Comparison of ENCODE assay signal across 1 cellular context in genomic region chr2:180463608-180464007, GRCh38.
TF ChIP-seq lines count a peak whose summit lies in the region.

No MANE protein-coding gene starts in this region.

TF ChIP-seq in H1, 55 proteins besides CTCF, POLR2A, EP300 and RAD21 (continued from another document):
- TF ChIP-seq RNF2 (IDR thresholded peaks at IDR 0.05; ENCODE audit: borderline replicate concordance, low read depth, low read length, missing control alignments, poor library complexity, severe bottlenecking) (no peak), KDM4A (IDR thresholded peaks at IDR 0.05; ENCODE audit: low read depth, low read length, severe bottlenecking) (no peak), ASH2L (IDR thresholded peaks at IDR 0.05; ENCODE audit: low read length) (no peak), CHD2 (IDR thresholded peaks at IDR 0.05; ENCODE audit: low read length) (no peak), RBBP5 (IDR thresholded peaks at IDR 0.05; ENCODE audit: borderline replicate concordance, low read depth, low read length) (no peak)
